Comparison of ENCODE assay signal across 27 cellular contexts in the genomic region with DNA sequence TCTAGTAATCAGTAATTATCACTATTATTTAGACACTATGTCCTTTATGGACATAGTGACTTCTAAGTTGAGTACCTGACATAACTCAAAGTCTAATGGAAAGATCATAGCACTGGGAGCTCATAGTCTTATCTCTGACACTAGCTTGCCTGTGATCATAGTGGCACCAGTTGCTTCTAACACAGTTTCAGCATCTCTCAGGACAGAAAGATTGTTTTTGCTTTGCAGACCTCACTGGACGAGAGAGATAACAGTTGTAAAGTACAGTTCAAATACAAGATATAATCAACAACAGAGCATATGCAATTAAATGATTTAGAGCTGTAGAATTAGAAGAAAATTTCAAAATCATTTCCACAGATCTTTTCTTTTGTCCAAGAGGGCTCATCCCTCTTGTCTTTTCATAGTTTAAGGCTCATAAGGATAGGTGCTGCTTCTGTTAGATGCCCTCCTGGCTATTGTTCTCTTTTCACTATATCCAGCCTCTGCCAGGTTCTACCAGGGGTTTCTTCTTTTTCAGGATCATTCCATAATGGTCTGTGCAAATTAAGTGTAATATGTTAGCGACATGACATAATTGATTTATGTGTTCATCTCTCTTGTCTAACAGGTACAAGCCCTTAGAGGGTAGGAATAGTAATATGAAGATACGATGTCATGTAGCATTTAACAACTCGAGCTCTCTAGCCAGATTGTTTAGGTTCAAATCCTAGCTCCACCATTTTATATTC.
"Had no signal": no experiment of that assay in that cellular context is flagged by ENCODE, and none has a peak within 500 bp of the region (broad histone marks: within the 10 kb centered on the region; RNA-seq: fewer than 3 reads in every experiment).

No MANE protein-coding gene starts in this region.

- DNase-seq: activated CD4-positive, alpha-beta T cell treated with anti-CD3 and anti-CD28 coated beads for 48 hours; activated CD4-positive, alpha-beta T cell treated with anti-CD3 and anti-CD28 coated beads, Interleukin-2, amount 50 U/mL, for 4 hours; activated CD4-positive, CD25-positive, alpha-beta regulatory T cell treated with anti-CD3 and anti-CD28 coated beads, Interleukin-2, amount 50 U/mL, for 72 hours; activated CD8-positive, alpha-beta memory T cell treated with anti-CD3 and anti-CD28 coated beads, Interleukin-2, amount 50 U/mL, for 48 hours; activated CD8-positive, alpha-beta T cell treated with anti-CD3 and anti-CD28 coated beads, Interleukin-2, amount 10 ng/mL, durations not matched to agents 7 days and 5 days; activated effector memory CD4-positive, alpha-beta T cell treated with Interleukin-2 at 50 U/mL for 16 hours; activated naive CD4-positive, alpha-beta T cell treated with Interleukin-2 at 50 U/mL for 16 hours; activated naive CD8-positive, alpha-beta T cell treated with anti-CD3 and anti-CD28 coated beads, Interleukin-2, amount 50 U/mL, for 24 hours; activated T-cell treated with anti-CD3 and anti-CD28 coated beads, Interleukin-2, amount 50 U/mL, for 24 hours; amniotic stem cell; body of pancreas; KG1; NCI-H1092; NCI-H1417; NCI-H1930; NCI-H2107; NCI-H2171 treated with DMSO at 0.1 percent for 48 hours; NCI-H345; NCI-H510A; NCI-H526 treated with DMSO at 0.1 percent for 48 hours; NCI-H82; Peyer's patch; Right ventricle myocardium superior; SJCRH30; T-helper 17 cell; T-helper 9 cell had no signal

- FAIRE-seq: bronchial epithelial cell had no signal
